ENCODE assay signal across 23 cellular contexts in genomic region chr3:168991813-168992212, GRCh38.
DNase-seq lines count a peak whose midpoint lies in the region; ATAC-seq and TF ChIP-seq lines count a peak whose summit lies in the region.
"Had no signal": no experiment of that assay in that cellular context is flagged by ENCODE, and none has a peak within 500 bp of the region (broad histone marks: within the 10 kb centered on the region; RNA-seq: fewer than 3 reads in every experiment).

No MANE protein-coding gene starts in this region.

- H4K20me1 ChIP-seq in PC-9 (ENCODE audit: insufficient read depth): no peaks in the 10 kb centered on the region
- H4K20me1 ChIP-seq: BLaER1 treated with 17β-estradiol and CSF1 and Interleukin-3, amounts not matched to agents 10 nM and 100 nM had no signal

- H3K36me3 Mint-ChIP-seq in T-helper 2 cell treated with Interferon-gamma antibody and Interleukin-4, amounts not matched to agents 5 μg/mL and 100 μg/mL, for 36 hours (ENCODE audit: low read depth): no peaks in the 10 kb centered on the region
- H3K36me3 Mint-ChIP-seq: CD4-positive, alpha-beta memory T cell had no signal

- no peak overlapping the region for H3K27ac ChIP-seq in PC-9
- H3K27ac ChIP-seq: BLaER1 treated with 17β-estradiol and CSF1 and Interleukin-3, amounts not matched to agents 10 nM and 100 nM; SK-N-MC had no signal

- no TSS peak for BruUV-seq in PC-9 (replicated peaks; lab: Mats Ljungman, UMichigan)

- H3K27ac Mint-ChIP-seq in T-helper 2 cell treated with Interferon-gamma antibody and Interleukin-4, amounts not matched to agents 5 μg/mL and 100 μg/mL, for 36 hours: no peak overlapping the region
- H3K27ac Mint-ChIP-seq: CD4-positive, alpha-beta memory T cell had no signal

- no peaks in the 10 kb centered on the region for H3K27me3 ChIP-seq in PC-9 (ENCODE audit: insufficient read depth, low read depth)
- H3K27me3 ChIP-seq: BLaER1 treated with 17β-estradiol and CSF1 and Interleukin-3, amounts not matched to agents 10 nM and 100 nM had no signal

- no peak for ATAC-seq in GM18498 (IDR thresholded peaks at IDR 0.05; ENCODE audit: unreplicated experiment)
- ATAC-seq: HepG2 had no signal

- POLR2A ChIA-PET in PC-9 (lab: Charles Lee; ENCODE audit: unreplicated experiment): no interaction called here

- peak; percentile 53 for DNase-seq in HT1080 (ENCODE audit: low read depth)
- no peak for DNase-seq in PC-9
- DNase-seq in fibroblast of pulmonary artery (ENCODE audit: low read depth): peak; percentile 55
- DNase-seq in AG20443 (ENCODE audit: low spot score): no peak
- DNase-seq in T-helper 2 cell treated with Interferon-gamma antibody and Interleukin-4, amounts not matched to agents 5 μg/mL and 100 μg/mL, for 36 hours (ENCODE audit: low spot score): no peak
- DNase-seq in SKM-1 treated with dmso at 0.1 percent for 144 hours (lab: John Stamatoyannopoulos, UW; ENCODE audit: unreplicated experiment): no peak
- DNase-seq: ACHN; Caco-2; CD4-positive, alpha-beta memory T cell; DMS 273 treated with DMSO at 0.1 percent for 48 hours; DMS79 treated with DMSO at 0.1 percent for 48 hours; KBM-7; NCI-H1105 treated with DMSO at 0.1 percent for 48 hours; NCI-H2029 treated with DMSO at 0.1 percent for 48 hours; NCI-H226; NCI-H524; NCI-H774; RPMI8226; SHP77 treated with DMSO at 0.1 percent for 48 hours had no signal

- no peaks in the 10 kb centered on the region for H3K4me1 ChIP-seq in PC-9 (replicated peaks; ENCODE audit: insufficient read depth)
- H3K4me1 ChIP-seq: BLaER1 treated with 17β-estradiol and CSF1 and Interleukin-3, amounts not matched to agents 10 nM and 100 nM; Caco-2 had no signal

- no peak overlapping the region for H3K4me3 Mint-ChIP-seq in T-helper 2 cell treated with Interferon-gamma antibody and Interleukin-4, amounts not matched to agents 5 μg/mL and 100 μg/mL, for 36 hours
- H3K4me3 Mint-ChIP-seq: CD4-positive, alpha-beta memory T cell had no signal

- H2AFZ ChIP-seq in PC-9: peak overlapping the region; percentile 35; the same call in 1 of the 2 replicates

- H3K4me2 ChIP-seq in PC-9: no peak overlapping the region
- H3K4me2 ChIP-seq: BLaER1 treated with 17β-estradiol and CSF1 and Interleukin-3, amounts not matched to agents 10 nM and 100 nM had no signal

- H3K27me3 Mint-ChIP-seq in T-helper 2 cell treated with Interferon-gamma antibody and Interleukin-4, amounts not matched to agents 5 μg/mL and 100 μg/mL, for 36 hours (ENCODE audit: low read depth): no peaks in the 10 kb centered on the region
- H3K27me3 Mint-ChIP-seq: CD4-positive, alpha-beta memory T cell had no signal

- intact Hi-C loops in PC-9 (cut with micrococcal nuclease; ENCODE audit: unreplicated experiment): no loop called here

- H3K9me3 Mint-ChIP-seq in T-helper 2 cell treated with Interferon-gamma antibody and Interleukin-4, amounts not matched to agents 5 μg/mL and 100 μg/mL, for 36 hours: no peaks in the 10 kb centered on the region

- no peaks in the 10 kb centered on the region for H3K9me3 ChIP-seq in PC-9 (ENCODE audit: insufficient read depth, low read depth)
- H3K9me3 ChIP-seq: BLaER1 treated with 17β-estradiol and CSF1 and Interleukin-3, amounts not matched to agents 10 nM and 100 nM; Caco-2 had no signal

- no peaks in the 10 kb centered on the region for H3K4me1 Mint-ChIP-seq in T-helper 2 cell treated with Interferon-gamma antibody and Interleukin-4, amounts not matched to agents 5 μg/mL and 100 μg/mL, for 36 hours (ENCODE audit: low read depth)

- no peaks in the 10 kb centered on the region for H3K36me3 ChIP-seq in PC-9 (ENCODE audit: low read depth)
- H3K36me3 ChIP-seq: BLaER1 treated with 17β-estradiol and CSF1 and Interleukin-3, amounts not matched to agents 10 nM and 100 nM had no signal

- H3F3A ChIP-seq in PC-9 (ENCODE audit: insufficient read depth, low read depth): no peaks in the 10 kb centered on the region

- H3K79me2 ChIP-seq in PC-9 (ENCODE audit: low read depth): no peaks in the 10 kb centered on the region

- no peaks in the 10 kb centered on the region; the same call in 1 of the 2 replicates for H3K9me2 ChIP-seq in PC-9 (ENCODE audit: insufficient read depth)

- TF ChIP-seq CTCF in PC-9 (conservative IDR thresholded peaks at IDR 0.05): no peak
- no peak for TF ChIP-seq CTCF in fibroblast of pulmonary artery (IDR thresholded peaks at IDR 0.05; ENCODE audit: low read length, missing control alignments)

- H3K4me3 ChIP-seq in PC-9: no peak overlapping the region
- no peak overlapping the region for H3K4me3 ChIP-seq in fibroblast of pulmonary artery (replicated peaks; ENCODE audit: low read depth, low read length)
- H3K4me3 ChIP-seq: BLaER1 treated with 17β-estradiol and CSF1 and Interleukin-3, amounts not matched to agents 10 nM and 100 nM; SK-N-MC had no signal

- CTCF ChIA-PET in PC-9 (lab: Charles Lee): no interaction called here

Comparison
In these comparisons a context has a peak if more than half of its experiments do, and no peak if none do; other contexts are left out.
1. DNase-seq: peak in HT1080 (single experiment) and fibroblast of pulmonary artery (single experiment); none in PC-9 (0 of 2), AG20443 (single experiment), T-helper 2 cell treated with Interferon-gamma antibody and Interleukin-4, amounts not matched to agents 5 μg/mL and 100 μg/mL, for 36 hours (single experiment) and SKM-1 treated with dmso at 0.1 percent for 144 hours (single experiment).